In genomic region chr2:143398701-143399260, GRCh38 we compare ENCODE assay signal across 17 cellular contexts.
DNase-seq lines count a peak whose midpoint lies in the region; ATAC-seq, FAIRE-seq and TF ChIP-seq lines count a peak whose summit lies in the region.
"Had no signal": no experiment of that assay in that cellular context is flagged by ENCODE, and none has a peak within 500 bp of the region (broad histone marks: within the 10 kb centered on the region; RNA-seq: fewer than 3 reads in every experiment).

No MANE protein-coding gene starts in this region.

- peak overlapping the region; percentile 12 for H3K4me2 ChIP-seq in GM23248 (ENCODE audit: unreplicated experiment)

- H3K27ac ChIP-seq in GM23248 = no peak overlapping the region
- H3K27ac ChIP-seq in SK-N-MC = 0 out of 2 replicates have a peak overlapping the region, but pooled peaks have one; percentile 34
- no peak overlapping the region for H3K27ac ChIP-seq in pancreas
- H3K27ac ChIP-seq: adrenal gland, heart right ventricle, thoracic aorta had no signal

- no peaks in the 10 kb centered on the region for H3F3A ChIP-seq in GM23248 (ENCODE audit: insufficient read depth)

- H3K4me1 ChIP-seq in GM23248 (ENCODE audit: insufficient read depth) (peaks cover 14% of the 10 kb centered on the region), pancreas (no peaks in the 10 kb centered on the region)
- H3K4me1 ChIP-seq: adrenal gland had no signal

- no peak for DNase-seq in GM23248
- DNase-seq in NCI-H1694 treated with DMSO at 0.1 percent for 48 hours (lab: John Stamatoyannopoulos, UW) = peak; percentile 72
- no peak for DNase-seq in SK-N-MC (ENCODE audit: low read depth, low spot score)
- DNase-seq in pancreas = no peak
- no peak for DNase-seq in stimulated activated naive CD4-positive, alpha-beta T cell (lab: John Stamatoyannopoulos, UW)
- DNase-seq: activated CD4-positive, alpha-beta T cell treated with anti-CD3 and anti-CD28 coated beads, Interleukin-2, amount 50 U/mL, for 1 hour; adrenal gland; heart right ventricle; MM.1S; mucosa of descending colon; posterior cingulate gyrus; SIG-M5; stimulated activated CD4-positive, alpha-beta T cell treated with anti-CD3 and anti-CD28 coated beads, Interleukin-15, amount 100 ng/mL, for 24 hours had no signal

- H3K9me3 ChIP-seq in GM23248 (ENCODE audit: low read depth) (no peaks in the 10 kb centered on the region), SK-N-MC (ENCODE audit: low read depth, low read length) (no peaks in the 10 kb centered on the region), pancreas (no peaks in the 10 kb centered on the region)
- H3K9me3 ChIP-seq: adrenal gland, heart right ventricle, mucosa of descending colon, thoracic aorta had no signal

- FAIRE-seq in pancreas (lab: Jason Lieb, UNC) = peak; percentile 17
- FAIRE-seq: HTR-8/SVneo had no signal

- ATAC-seq in pancreas (no peak), HG02981 (IDR thresholded peaks at IDR 0.05; ENCODE audit: unreplicated experiment) (no peak), HG02973 (IDR thresholded peaks at IDR 0.05; ENCODE audit: unreplicated experiment) (no peak)
- ATAC-seq: heart right ventricle, mucosa of descending colon had no signal

- H3K9ac ChIP-seq in GM23248 (no peak overlapping the region), SK-N-MC (ENCODE audit: insufficient read length) (no peak overlapping the region)

- H3K27me3 ChIP-seq in GM23248 (replicated peaks; ENCODE audit: insufficient read depth) (no peaks in the 10 kb centered on the region), pancreas (no peaks in the 10 kb centered on the region)
- H3K27me3 ChIP-seq: adrenal gland, heart right ventricle had no signal

- TF ChIP-seq CTCF in pancreas (IDR thresholded peaks at IDR 0.05) = no peak

- WGBS in GM23248 (ENCODE audit: low coverage in 1 of 2, low lambda C conversion rate in 2 of 2, missing lambda C conversion rate in 2 of 2), 2 experiments = 43 to 45% methylated on average over 3 of the region's 3 CpGs
- 51 to 62% methylated on average over 3 of the region's 3 CpGs for WGBS in pancreas, 2 donors

- no peaks in the 10 kb centered on the region for H3K79me2 ChIP-seq in GM23248 (ENCODE audit: insufficient read depth)

- intact Hi-C loops in pancreas (cut with DNase I) = no loop called here

- no peaks in the 10 kb centered on the region for H3K9me2 ChIP-seq in GM23248 (ENCODE audit: insufficient read depth)

- H3K4me3 ChIP-seq in GM23248 (no peak overlapping the region), SK-N-MC (no peak overlapping the region), pancreas (no peak overlapping the region)
- H3K4me3 ChIP-seq: adrenal gland, mucosa of descending colon, thoracic aorta had no signal

- in situ Hi-C loops in GM23248 (cut with MboI) = no loop called here

- H2AFZ ChIP-seq in GM23248 = 0 out of 2 replicates have a peak overlapping the region, but pooled peaks have one; percentile 12

- no peaks in the 10 kb centered on the region for H3K36me3 ChIP-seq in GM23248 (ENCODE audit: low read depth)
- H3K36me3 ChIP-seq in SK-N-MC (ENCODE audit: insufficient read depth, low read length) = no peaks in the 10 kb centered on the region
- no peaks in the 10 kb centered on the region for H3K36me3 ChIP-seq in pancreas
- H3K36me3 ChIP-seq: adrenal gland, heart right ventricle, thoracic aorta had no signal

- H4K20me1 ChIP-seq in GM23248 (ENCODE audit: insufficient read depth) = no peaks in the 10 kb centered on the region
